Comparison of ENCODE assay signal across 15 cellular contexts in the genomic region with DNA sequence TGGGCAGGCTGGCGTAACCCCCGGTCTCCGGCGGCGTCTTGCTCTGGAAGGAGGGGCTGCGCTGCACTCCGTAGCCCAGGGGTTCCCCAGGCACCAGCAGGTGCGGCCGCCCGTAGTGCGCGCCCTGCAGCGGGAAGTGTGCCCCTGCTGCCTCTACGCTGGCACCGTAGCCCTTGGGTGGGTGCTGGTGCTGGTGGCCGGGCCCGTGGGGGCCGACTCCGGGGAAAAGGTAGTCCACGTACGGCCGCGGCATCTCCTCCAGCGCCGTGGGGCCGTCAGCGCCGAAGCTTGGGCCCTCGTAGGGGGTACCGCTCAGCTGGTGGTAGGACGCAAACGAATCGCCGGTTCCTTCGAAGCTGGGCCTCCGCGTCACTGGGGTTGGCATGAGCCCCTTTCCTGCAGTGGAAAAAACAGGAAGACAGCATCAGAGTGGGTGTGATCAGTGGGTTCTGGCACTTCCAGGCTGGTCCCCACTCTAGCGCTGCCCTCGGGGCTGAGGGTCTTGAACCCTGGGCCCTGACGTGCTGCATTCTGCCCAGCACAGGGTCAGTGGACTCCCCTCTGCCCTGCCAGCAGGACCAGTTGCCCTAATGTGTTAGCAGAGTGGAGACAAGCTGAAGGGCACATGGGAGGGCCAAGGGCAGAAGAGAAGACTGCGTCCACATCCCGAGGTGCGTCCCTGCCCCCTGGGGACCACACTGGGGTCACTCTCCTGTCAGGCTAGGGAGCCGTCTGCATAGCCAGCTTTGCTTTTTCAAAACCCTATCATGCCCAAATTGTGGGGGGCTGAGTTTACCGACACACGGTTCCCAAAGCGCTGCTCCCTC.
"Had no signal": no experiment of that assay in that cellular context is flagged by ENCODE, and none has a peak within 500 bp of the region (broad histone marks: within the 10 kb centered on the region; RNA-seq: fewer than 3 reads in every experiment).

No MANE protein-coding gene starts in this region.

- H3K4me3 ChIP-seq: ascending aorta, breast epithelium, dorsolateral prefrontal cortex, gastroesophageal sphincter, left lung, prostate gland, sigmoid colon, spleen had no signal

- H3K27ac ChIP-seq: prostate gland had no signal

- DNase-seq: activated CD4-positive, CD25-positive, alpha-beta regulatory T cell treated with anti-CD3 and anti-CD28 coated beads, Interleukin-2, amount 50 U/mL, for 72 hours; activated naive CD4-positive, alpha-beta T cell treated with Interleukin-2 at 50 U/mL for 16 hours; activated T-cell treated with anti-CD3 and anti-CD28 coated beads for 4 hours; dorsolateral prefrontal cortex; erythroblast; left lung; mesenchymal stem cell; naive thymus-derived CD8-positive, alpha-beta T cell; sigmoid colon; T-helper 1 cell had no signal

- H3K27me3 ChIP-seq: ascending aorta, breast epithelium, dorsolateral prefrontal cortex, gastroesophageal sphincter, left lung, sigmoid colon, spleen had no signal

- H3K9me3 Mint-ChIP-seq: naive thymus-derived CD8-positive, alpha-beta T cell had no signal

- ATAC-seq: left lung; naive thymus-derived CD8-positive, alpha-beta T cell had no signal

- H3K4me1 ChIP-seq: ascending aorta, breast epithelium, prostate gland had no signal

- H3K9me3 ChIP-seq: ascending aorta, gastroesophageal sphincter, left lung, prostate gland, sigmoid colon had no signal

- H3K4me3 Mint-ChIP-seq: naive thymus-derived CD8-positive, alpha-beta T cell had no signal

- H3K27ac Mint-ChIP-seq: naive thymus-derived CD8-positive, alpha-beta T cell had no signal
